8 cellular contexts compared by ENCODE assay signal in the genomic region with DNA sequence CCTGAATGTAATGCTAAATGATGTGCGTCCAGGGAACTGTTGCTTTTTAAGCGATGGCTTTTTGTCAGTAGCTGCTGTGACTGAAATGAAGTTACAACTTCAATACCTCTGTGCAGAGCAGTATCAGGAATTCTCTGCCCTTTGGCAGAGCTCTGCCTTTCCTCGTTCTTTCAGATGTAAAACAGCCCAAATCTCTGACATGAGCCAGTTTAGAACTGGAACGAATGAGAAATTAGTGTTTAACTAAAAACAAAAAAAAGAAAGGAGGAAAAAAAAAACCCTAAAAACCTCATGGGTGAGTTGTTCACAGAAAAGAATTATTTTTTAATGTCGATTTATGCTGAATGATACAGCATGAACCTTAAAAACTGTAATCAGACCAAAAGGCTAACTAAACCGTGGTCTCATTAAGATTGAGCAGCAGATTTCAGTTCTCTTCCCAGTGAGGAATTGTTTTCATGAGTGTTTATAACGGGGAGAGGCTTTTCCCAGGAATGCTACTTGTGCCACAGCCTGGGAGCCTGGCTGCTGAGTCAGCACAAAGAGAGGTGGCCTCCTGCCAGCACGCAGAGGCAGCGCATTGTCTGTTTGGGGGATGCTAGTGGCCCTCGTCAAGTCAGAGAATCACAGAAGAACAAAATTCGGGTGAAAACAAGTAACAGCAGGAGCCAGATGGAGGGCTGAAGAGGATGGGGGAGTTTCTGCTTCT.
DNase-seq lines count a peak whose midpoint lies in the region; ATAC-seq and TF ChIP-seq lines count a peak whose summit lies in the region.

No MANE protein-coding gene starts in this region.

- H2AFZ ChIP-seq in fibroblast of lung (ENCODE audit: low read length) = no peak overlapping the region

- DNase-seq in AG09319 (ENCODE audit: extremely low read depth, low read depth) = peak; percentile 75
- DNase-seq in NCI-H446 (lab: John Stamatoyannopoulos, UW) = peak; percentile 66 to 83
- DNase-seq in fibroblast of lung (ENCODE audit: low read depth in 2 of 2) = peak; percentile 91 to 92
- DNase-seq in activated CD8-positive, alpha-beta memory T cell treated with anti-CD3 and anti-CD28 coated beads for 24 hours = no peak

- peaks cover 16% of the 10 kb centered on the region for H3K4me1 ChIP-seq in fibroblast of lung (ENCODE audit: control insufficient read depth, extremely low read depth, insufficient read depth, low read length)

- peak overlapping the region; percentile 86 to 93 (median 93) for H3K27ac Mint-ChIP-seq in nephron

- H3K79me2 ChIP-seq in fibroblast of lung (ENCODE audit: control insufficient read depth, insufficient read depth, low read length) = peaks cover 63% of the 10 kb centered on the region

- H3K27me3 Mint-ChIP-seq in nephron (ENCODE audit: low read depth) = no peaks in the 10 kb centered on the region

- H3K4me1 Mint-ChIP-seq in nephron = peaks cover 50% of the 10 kb centered on the region

- no peaks in the 10 kb centered on the region for H3K27me3 ChIP-seq in fibroblast of lung (ENCODE audit: control insufficient read depth, insufficient read depth, low read length)

- no peaks in the 10 kb centered on the region for H3K9me3 ChIP-seq in fibroblast of lung (ENCODE audit: control insufficient read depth, insufficient read depth, low read depth, low read length)

- peak overlapping the region; percentile 78 for H3K27ac ChIP-seq in fibroblast of lung (ENCODE audit: insufficient read depth, low read length)

- H3K4me2 ChIP-seq in fibroblast of lung (ENCODE audit: extremely low read depth, insufficient read depth, low read length) = peak overlapping the region; percentile 28

- H3K36me3 Mint-ChIP-seq in nephron (ENCODE audit: low read depth) = no peaks in the 10 kb centered on the region

- TF ChIP-seq CTCF in AG09319 (IDR thresholded peaks at IDR 0.05; ENCODE audit: low read depth, low read length) (no peak), fibroblast of lung (conservative IDR thresholded peaks at IDR 0.05 in 1 of 2, IDR thresholded peaks at IDR 0.05 in 1 of 2; ENCODE audit: low read depth in 1 of 2, low read length in 2 of 2) (no peak), nephron (IDR thresholded peaks at IDR 0.05; ENCODE audit: unreplicated experiment in 3 of 3) (no peak)

- H3K36me3 ChIP-seq in fibroblast of lung (ENCODE audit: control insufficient read depth, insufficient read depth, low read length) = no peaks in the 10 kb centered on the region

- no peak overlapping the region for H3K9ac ChIP-seq in fibroblast of lung (ENCODE audit: insufficient read depth, low read length)

- H3K9me3 Mint-ChIP-seq in nephron = no peaks in the 10 kb centered on the region

- peak overlapping the region in 2 of 4 experiments; percentile 8 to 21 for H3K4me3 ChIP-seq in fibroblast of lung (replicated peaks in 1 of 4; ENCODE audit: control extremely low read depth in 1 of 4, insufficient read depth in 1 of 4, low read depth in 3 of 4, low read length in 4 of 4)

- peak overlapping the region; percentile 53 to 73 (median 72) for H3K4me3 Mint-ChIP-seq in nephron

- ATAC-seq in GM18870 (IDR thresholded peaks at IDR 0.05; ENCODE audit: unreplicated experiment) (no peak), HG03025 (IDR thresholded peaks at IDR 0.05; ENCODE audit: low FRiP score, unreplicated experiment) (no peak), GM21529 (IDR thresholded peaks at IDR 0.05; ENCODE audit: unreplicated experiment) (no peak)

- H4K20me1 ChIP-seq in fibroblast of lung (ENCODE audit: control insufficient read depth, extremely low read depth, insufficient read depth, low read length) = peaks cover 3% of the 10 kb centered on the region
